17 cellular contexts compared by ENCODE assay signal in the genomic region with DNA sequence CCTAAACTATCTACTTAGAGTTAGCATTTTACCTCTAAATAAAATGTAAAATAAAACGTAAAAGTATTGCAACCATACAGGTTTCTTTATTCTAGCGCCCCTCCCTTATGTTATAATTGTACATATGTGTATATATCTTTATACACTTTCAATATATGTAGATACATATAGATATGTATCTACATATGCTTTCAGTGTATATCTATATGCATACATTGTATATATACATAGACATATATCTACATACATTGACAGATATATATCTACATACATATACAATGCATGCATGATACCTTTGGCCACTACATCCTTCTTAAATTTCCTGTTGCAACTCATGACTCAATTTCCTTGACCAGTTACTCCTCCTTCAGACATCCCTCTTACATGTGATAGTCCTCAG.
"Had no signal": no experiment of that assay in that cellular context is flagged by ENCODE, and none has a peak within 500 bp of the region (broad histone marks: within the 10 kb centered on the region; RNA-seq: fewer than 3 reads in every experiment).

No MANE protein-coding gene starts in this region.

- H3K36me3 Mint-ChIP-seq: naive B cell had no signal

- H3K27ac Mint-ChIP-seq: activated CD4-positive, alpha-beta memory T cell treated with anti-CD3 and anti-CD28 coated beads, Interleukin-2, amount 10 ng/mL, durations not matched to agents 7 days and 5 days; activated CD8-positive, alpha-beta memory T cell treated with anti-CD3 and anti-CD28 coated beads, Interleukin-2, amount 10 ng/mL, durations not matched to agents 7 days and 5 days; activated T-helper 2 cell treated with anti-CD3 and anti-CD28 coated beads, Interferon-gamma antibody, Interleukin-2, Interleukin-4, amounts not matched to agents 10 μg/mL and 5 μg/mL and 100 μg/mL, durations not matched to agents 14 hours and 24 hours and 36 hours; stimulated activated memory B cell treated with anti-CD40 and anti-IgM and Interleukin-4, amounts not matched to agents 10 μg/mL and 1 μg/mL and 100 μg/mL, for 72 hours had no signal

- H3K27me3 ChIP-seq: breast epithelium, ovary, upper lobe of right lung had no signal

- H3K27ac ChIP-seq: breast epithelium, ovary, upper lobe of right lung, WERI-Rb-1 had no signal

- H3K4me3 Mint-ChIP-seq: activated CD4-positive, alpha-beta memory T cell treated with anti-CD3 and anti-CD28 coated beads, Interleukin-2, amount 10 ng/mL, durations not matched to agents 7 days and 5 days; activated CD8-positive, alpha-beta memory T cell treated with anti-CD3 and anti-CD28 coated beads, Interleukin-2, amount 10 ng/mL, durations not matched to agents 7 days and 5 days; naive B cell; stimulated activated memory B cell treated with anti-CD40 and anti-IgM and Interleukin-4, amounts not matched to agents 10 μg/mL and 1 μg/mL and 100 μg/mL, for 72 hours had no signal

- H3K9me3 ChIP-seq: breast epithelium, mucosa of descending colon, ovary, upper lobe of right lung had no signal

- H3K4me3 ChIP-seq: breast epithelium, mucosa of descending colon, ovary, upper lobe of right lung had no signal

- DNase-seq: activated CD4-positive, alpha-beta memory T cell treated with anti-CD3 and anti-CD28 coated beads, Interleukin-2, amount 10 ng/mL, durations not matched to agents 7 days and 5 days; activated CD4-positive, alpha-beta T cell treated with anti-CD3 and anti-CD28 coated beads for 48 hours; activated CD8-positive, alpha-beta memory T cell treated with anti-CD3 and anti-CD28 coated beads, Interleukin-2, amount 10 ng/mL, durations not matched to agents 7 days and 5 days; activated naive CD4-positive, alpha-beta T cell treated with Interleukin-2 at 50 U/mL for 16 hours; effector CD8-positive, alpha-beta T cell; mesenchymal stem cell; mucosa of descending colon; naive B cell; ovary; stimulated activated CD4-positive, alpha-beta T cell treated with anti-CD3 and anti-CD28 coated beads, Interleukin-4, amount 100 ng/mL, for 4 hours; SW 1271; upper lobe of right lung; WERI-Rb-1 had no signal

- H3K27me3 Mint-ChIP-seq: activated CD4-positive, alpha-beta memory T cell treated with anti-CD3 and anti-CD28 coated beads, Interleukin-2, amount 10 ng/mL, durations not matched to agents 7 days and 5 days; activated CD8-positive, alpha-beta memory T cell treated with anti-CD3 and anti-CD28 coated beads, Interleukin-2, amount 10 ng/mL, durations not matched to agents 7 days and 5 days; naive B cell; stimulated activated memory B cell treated with anti-CD40 and anti-IgM and Interleukin-4, amounts not matched to agents 10 μg/mL and 1 μg/mL and 100 μg/mL, for 72 hours had no signal

- H3K36me3 ChIP-seq: breast epithelium, ovary, upper lobe of right lung had no signal

- H3K9me3 Mint-ChIP-seq: activated CD4-positive, alpha-beta memory T cell treated with anti-CD3 and anti-CD28 coated beads, Interleukin-2, amount 10 ng/mL, durations not matched to agents 7 days and 5 days; activated T-helper 2 cell treated with anti-CD3 and anti-CD28 coated beads, Interferon-gamma antibody, Interleukin-2, Interleukin-4, amounts not matched to agents 10 μg/mL and 5 μg/mL and 100 μg/mL, durations not matched to agents 14 hours and 24 hours and 36 hours; naive B cell; stimulated activated memory B cell treated with anti-CD40 and anti-IgM and Interleukin-4, amounts not matched to agents 10 μg/mL and 1 μg/mL and 100 μg/mL, for 72 hours had no signal

- ATAC-seq: activated CD8-positive, alpha-beta memory T cell treated with anti-CD3 and anti-CD28 coated beads, Interleukin-2, amount 10 ng/mL, durations not matched to agents 7 days and 5 days; mucosa of descending colon; sciatic nerve; stimulated activated memory B cell treated with anti-CD40 and anti-IgM and Interleukin-4, amounts not matched to agents 10 μg/mL and 1 μg/mL and 100 μg/mL, for 72 hours; upper lobe of right lung had no signal

- H3K4me1 ChIP-seq: breast epithelium had no signal
